ENCODE assay signal across 16 cellular contexts in genomic region chr7:135193615-135194081, GRCh38. TPM values are rescaled to one million over a fixed set of nuclear protein-coding genes. Genes with fewer than 3 reads are reported as not detected.
DNase-seq lines count a peak whose midpoint lies in the region; ATAC-seq, FAIRE-seq and TF ChIP-seq lines count a peak whose summit lies in the region.
"Had no signal": no experiment of that assay in that cellular context is flagged by ENCODE, and none has a peak within 500 bp of the region (broad histone marks: within the 10 kb centered on the region; RNA-seq: fewer than 3 reads in every experiment).

No MANE protein-coding gene starts in this region.

- DNase-seq in EL: peak; percentile 97
- DNase-seq in SJSA1 (ENCODE audit: low read depth in 1 of 2, low spot score in 2 of 2): peak; percentile 93 to 96
- DNase-seq in esophagus muscularis mucosa (ENCODE audit: extremely low spot score): no peak
- peak in 2 of 6 donors; percentile 36 to 48 for DNase-seq in pancreas
- no peak for DNase-seq in NCI-H2196 (lab: John Stamatoyannopoulos, UW; ENCODE audit: unreplicated experiment)
- DNase-seq in kidney glomerular epithelial cell (lab: John Stamatoyannopoulos, UW): no peak
- DNase-seq in NCI-H82 treated with DMSO at 0.1 percent for 48 hours (lab: John Stamatoyannopoulos, UW; ENCODE audit: unreplicated experiment): no peak
- no peak for DNase-seq in activated naive CD4-positive, alpha-beta T cell treated with Interleukin-2 at 50 U/mL for 16 hours
- DNase-seq: glutamatergic neuron, H7, left ventricle myocardium superior, NCI-H2029 treated with DMSO at 0.1 percent for 48 hours had no signal

- H3K4me3 ChIP-seq in SJSA1: no peak overlapping the region
- H3K4me3 ChIP-seq in esophagus muscularis mucosa: no peak overlapping the region
- no peak overlapping the region for H3K4me3 ChIP-seq in pancreas

- no peak for FAIRE-seq in pancreas (lab: Jason Lieb, UNC)

- TF ChIP-seq CTCF in esophagus muscularis mucosa (IDR thresholded peaks at IDR 0.05): no peak
- no peak for TF ChIP-seq CTCF in pancreas (IDR thresholded peaks at IDR 0.05)

- WGBS in esophagus muscularis mucosa: 73% methylated on average over 10 of the region's 10 CpGs
- WGBS in pancreas, 2 donors: 51 to 54% methylated on average over 10 of the region's 10 CpGs

- H3K27ac ChIP-seq in SJSA1: peak overlapping the region; percentile 88
- peak overlapping the region; percentile 71 to 77 (median 76) for H3K27ac ChIP-seq in esophagus muscularis mucosa (replicated peaks in 1 of 4)
- H3K27ac ChIP-seq in pancreas: peak overlapping the region; percentile 33 to 48 (median 41)
- H3K27ac ChIP-seq: neutrophil had no signal

- no peaks in the 10 kb centered on the region for H3K9me3 ChIP-seq in SJSA1 (replicated peaks)
- H3K9me3 ChIP-seq in esophagus muscularis mucosa: no peaks in the 10 kb centered on the region
- H3K9me3 ChIP-seq in pancreas: no peaks in the 10 kb centered on the region
- H3K9me3 ChIP-seq: neutrophil had no signal

- intact Hi-C loops in esophagus muscularis mucosa (cut with DNase I): no loop called here
- intact Hi-C loops in pancreas (cut with DNase I): no loop called here

- no peaks in the 10 kb centered on the region for H3K27me3 ChIP-seq in SJSA1 (replicated peaks)
- no peaks in the 10 kb centered on the region for H3K27me3 ChIP-seq in esophagus muscularis mucosa
- no peaks in the 10 kb centered on the region for H3K27me3 ChIP-seq in pancreas
- H3K27me3 ChIP-seq: neutrophil had no signal

- no peak for TF ChIP-seq EP300 in esophagus muscularis mucosa (IDR thresholded peaks at IDR 0.05)

- ATAC-seq in pancreas: peak; percentile 7 to 54 (median 41)
- ATAC-seq: left ventricle myocardium superior, Panc1 had no signal

- H3K4me1 ChIP-seq in SJSA1 (replicated peaks) (peaks cover 38% of the 10 kb centered on the region), esophagus muscularis mucosa (peaks cover 9 to 38% (median 31%) of the 10 kb centered on the region in 4 donors), pancreas (peaks cover 0 to 14% (median 13%) of the 10 kb centered on the region in 3 donors)

- TF ChIP-seq POLR2A in esophagus muscularis mucosa (IDR thresholded peaks at IDR 0.05; ENCODE audit: low read depth): no peak

- H3K36me3 ChIP-seq in SJSA1 (peaks cover 80% of the 10 kb centered on the region), esophagus muscularis mucosa (peaks cover 34 to 95% (median 74%) of the 10 kb centered on the region in 4 donors), pancreas (peaks cover 0 to 62% (median 12%) of the 10 kb centered on the region in 3 donors)

RNA-seq across cellular contexts. Expression of gene WDR91, which starts 17.7 kb away (rescaled TPM):
- 6.3 and 11.0 TPM in 2 replicates for total RNA-seq in SJSA1 (2014; rRNA removed; shearing (Covaris generic))
- 10 to 100 TPM; 13.3 to 27.4 (median 20.4) TPM for total RNA-seq in esophagus muscularis mucosa
- 10 to 100 TPM; 17.8 to 28.9 (median 23.0) TPM for total RNA-seq in pancreas
- polyA plus RNA-seq in pancreas: 10 to 100 TPM; 43.0 to 47.9 TPM

RNA-seq across cellular contexts. Expression of gene CYREN, which starts 23.1 kb away (rescaled TPM):
- total RNA-seq in SJSA1 (2014; rRNA removed; shearing (Covaris generic)): 67.1 and 81.6 TPM in 2 replicates
- total RNA-seq in esophagus muscularis mucosa: 10 to 100 TPM; 30.8 to 51.7 (median 40.2) TPM
- total RNA-seq in pancreas: 10 to 100 TPM; 13.9 to 29.0 (median 21.0) TPM
- polyA plus RNA-seq in pancreas: 10 to 100 TPM; 25.2 to 28.2 TPM

RNA-seq across cellular contexts. Expression of gene STRA8, which starts 40.0 kb away (rescaled TPM):
- total RNA-seq in SJSA1 (2014; rRNA removed; shearing (Covaris generic)): not detected in 2 replicates
- total RNA-seq in esophagus muscularis mucosa (not detected), pancreas (not detected)
- polyA plus RNA-seq in pancreas: under 1 TPM in 1 of 2 donors, not detected in 1; 0.12 TPM
- total RNA-seq: activated T-helper 1 cell treated with anti-CD3 and anti-CD28 coated beads, Interleukin-12 subunit alpha, Interleukin-12 subunit beta, Interleukin-2, Interleukin-4 antibody, amounts not matched to agents 30 ng/mL and 10 ng/mL and 1 ng/mL, durations not matched to agents 14 hours and 24 hours and 36 hours; cerebellum; H7; left ventricle myocardium superior had no signal

RNA-seq across cellular contexts. Expression of gene TMEM140, which starts 45.8 kb away (rescaled TPM):
- total RNA-seq in SJSA1 (2014; rRNA removed; shearing (Covaris generic)): 1.1 and 2.2 TPM in 2 replicates
- total RNA-seq in esophagus muscularis mucosa: 10 to 100 TPM; 13.0 to 21.2 (median 17.1) TPM
- total RNA-seq in pancreas: 10 to 100 TPM in 1 of 6 donors, 1 to 10 TPM in 5; 2.7 to 14.3 (median 4.3) TPM
- 1 to 10 TPM; 5.0 to 6.5 TPM for polyA plus RNA-seq in pancreas
- total RNA-seq: H7 had no signal

Comparison
In these comparisons a context has a peak if more than half of its experiments do, and no peak if none do; other contexts are left out.
1. DNase-seq: peak in EL (single experiment) and SJSA1 (2 of 2); none in esophagus muscularis mucosa (single experiment), NCI-H2196 (single experiment), kidney glomerular epithelial cell (single experiment), NCI-H82 treated with DMSO at 0.1 percent for 48 hours (single experiment) and activated naive CD4-positive, alpha-beta T cell treated with Interleukin-2 at 50 U/mL for 16 hours (single experiment).
2. Peak in every context shown above with its lines, with median percentiles within 50 percentile points of each other: H3K27ac ChIP-seq.